23 cellular contexts compared by ENCODE assay signal in the genomic region with DNA sequence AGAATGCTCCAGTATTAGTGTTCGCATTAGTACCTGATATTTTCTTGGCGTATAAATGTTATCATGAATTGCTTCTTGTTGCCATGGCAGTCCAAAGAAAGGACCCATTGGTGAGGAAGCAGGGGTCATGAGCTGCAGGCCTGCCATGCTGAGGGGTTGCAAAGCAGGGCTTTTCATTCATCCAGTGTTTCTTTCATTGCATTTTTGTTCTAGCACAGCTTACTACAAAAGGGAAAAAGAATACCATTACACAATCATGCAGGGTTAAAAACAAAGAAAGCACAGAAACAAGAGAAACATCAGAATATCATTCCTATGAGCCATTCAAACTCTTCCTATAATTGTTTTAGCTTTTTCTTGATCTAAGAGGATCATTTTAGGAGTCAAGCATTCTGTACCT. TPM values are rescaled to one million over a fixed set of nuclear protein-coding genes. Genes with fewer than 3 reads are reported as not detected.
DNase-seq lines count a peak whose midpoint lies in the region; ATAC-seq and TF ChIP-seq lines count a peak whose summit lies in the region.
"Had no signal": no experiment of that assay in that cellular context is flagged by ENCODE, and none has a peak within 500 bp of the region (broad histone marks: within the 10 kb centered on the region; RNA-seq: fewer than 3 reads in every experiment).

No MANE protein-coding gene starts in this region.

- H3K27me3 ChIP-seq in HUES48 (ENCODE audit: control insufficient read depth, insufficient read depth, low read length): no peaks in the 10 kb centered on the region
- H3K27me3 ChIP-seq in smooth muscle cell (ENCODE audit: low read depth): no peaks in the 10 kb centered on the region
- H3K27me3 ChIP-seq in vagina: no peaks in the 10 kb centered on the region
- H3K27me3 ChIP-seq: esophagus muscularis mucosa, gastroesophageal sphincter had no signal

- DNase-seq in cardiac fibroblast (ENCODE audit: low read depth in 2 of 2): peak; percentile 3 to 60
- peak; percentile 75 for DNase-seq in globus pallidus (ENCODE audit: low spot score)
- no peak for DNase-seq in smooth muscle cell (lab: John Stamatoyannopoulos, UW; ENCODE audit: unreplicated experiment)
- no peak for DNase-seq in GDM1 (lab: John Stamatoyannopoulos, UW)
- DNase-seq in KBM-7: no peak
- no peak for DNase-seq in vagina (ENCODE audit: extremely low spot score in 2 of 2)
- DNase-seq: activated CD4-positive, alpha-beta T cell treated with anti-CD3 and anti-CD28 coated beads for 4 hours; activated naive CD4-positive, alpha-beta T cell; activated T-cell treated with anti-CD3 and anti-CD28 coated beads, Interleukin-2, amount 50 U/mL, for 4 hours; aorta; effector CD8-positive, alpha-beta T cell; islet precursor cell; MM.1S; NCI-H1436; NCI-H446; NCI-H82; SK-N-SH had no signal

- H3F3A ChIP-seq in smooth muscle cell (ENCODE audit: low read depth): no peaks in the 10 kb centered on the region

- H3K4me2 ChIP-seq in smooth muscle cell: peak overlapping the region; percentile 8
- H3K4me2 ChIP-seq: SK-N-SH had no signal

- peaks cover 45% of the 10 kb centered on the region for H3K79me2 ChIP-seq in smooth muscle cell (ENCODE audit: low read depth)

- H3K36me3 ChIP-seq in HUES48 (ENCODE audit: control insufficient read depth, insufficient read depth, low read length) (peaks cover 42% of the 10 kb centered on the region), smooth muscle cell (ENCODE audit: low read depth) (peaks cover 3% of the 10 kb centered on the region), vagina (peaks cover 0 to 12% of the 10 kb centered on the region in 2 donors)

- H3K9ac ChIP-seq in HUES48 (ENCODE audit: low read depth, low read length) (no peak overlapping the region), smooth muscle cell (ENCODE audit: low read depth) (no peak overlapping the region)
- H3K9ac ChIP-seq: SK-N-SH had no signal

- H3K9me3 ChIP-seq in HUES48 (ENCODE audit: control insufficient read depth, insufficient read depth, low read length) (no peaks in the 10 kb centered on the region), smooth muscle cell (replicated peaks; ENCODE audit: low read depth) (no peaks in the 10 kb centered on the region), vagina (no peaks in the 10 kb centered on the region)
- H3K9me3 ChIP-seq: esophagus muscularis mucosa, gastroesophageal sphincter, SK-N-SH had no signal

- H4K20me1 ChIP-seq in smooth muscle cell (ENCODE audit: low read depth): peaks cover 90% of the 10 kb centered on the region

- 96% methylated on average over 2 of the region's 2 CpGs for WGBS in smooth muscle cell (ENCODE audit: low lambda C conversion rate)

- TF ChIP-seq CTCF in cardiac fibroblast (IDR thresholded peaks at IDR 0.05; ENCODE audit: low read depth, low read length) (no peak), smooth muscle cell (IDR thresholded peaks at IDR 0.05; ENCODE audit: borderline replicate concordance, insufficient read depth, poor library complexity, severe bottlenecking) (no peak), vagina (IDR thresholded peaks at IDR 0.05) (no peak)

- H3K4me3 ChIP-seq in HUES48 (ENCODE audit: low read depth, low read length) (no peak overlapping the region), cardiac fibroblast (replicated peaks in 1 of 2; ENCODE audit: low read depth in 2 of 2, low read length in 2 of 2) (no peak overlapping the region), smooth muscle cell (no peak overlapping the region), vagina (no peak overlapping the region)
- H3K4me3 ChIP-seq: esophagus muscularis mucosa, gastroesophageal sphincter, K562 had no signal

- intact Hi-C loops in vagina (cut with DNase I): loop anchor here (5.0 kb wide), 1 partner anchor 101 kb away; no protein-coding TSS in a partner anchor

- ATAC-seq in GM21360 (IDR thresholded peaks at IDR 0.05; ENCODE audit: unreplicated experiment): no peak
- ATAC-seq: activated T-cell treated with anti-CD3 and anti-CD28 coated beads, Interleukin-2, amount 50 U/mL, for 4 hours; gastroesophageal sphincter; K562 had no signal

- no peak for TF ChIP-seq POLR2A in vagina (IDR thresholded peaks at IDR 0.05)

- H3K27ac ChIP-seq in HUES48 (ENCODE audit: low read depth, low read length): peak overlapping the region; percentile 7
- peak overlapping the region; percentile 32 for H3K27ac ChIP-seq in smooth muscle cell (ENCODE audit: low read depth)
- H3K27ac ChIP-seq in vagina: no peak overlapping the region
- H3K27ac ChIP-seq: esophagus muscularis mucosa, gastroesophageal sphincter, RWPE1 had no signal

- no peak overlapping the region for H2AFZ ChIP-seq in smooth muscle cell (ENCODE audit: low read depth)

- H3K4me1 ChIP-seq in HUES48 (ENCODE audit: control insufficient read depth, insufficient read depth, low read length) (peaks cover 12% of the 10 kb centered on the region), smooth muscle cell (ENCODE audit: low read depth) (peaks cover 34% of the 10 kb centered on the region), vagina (peaks cover 42% of the 10 kb centered on the region)

- in situ Hi-C loops in KBM-7 (cut with MboI; ENCODE audit: low pct_unique_long_range_greater_than_20kb, low sequenced_read_pairs): no loop called here

RNA-seq across cellular contexts. Expression of gene DICER1, which starts 24.0 kb away (rescaled TPM):
- total RNA-seq in smooth muscle cell: 67.5 and 86.2 TPM in 2 replicates
- polyA plus RNA-seq in smooth muscle cell: 13.5 and 17.3 TPM in 2 replicates
- total RNA-seq in vagina: 68.3 TPM

Comparison
In these comparisons a context has a peak if more than half of its experiments do, and no peak if none do; other contexts are left out.
1. DNase-seq: peak in cardiac fibroblast (2 of 2) and globus pallidus (single experiment); none in smooth muscle cell (single experiment), GDM1 (single experiment), KBM-7 (single experiment) and vagina (0 of 2).